In the genomic region with DNA sequence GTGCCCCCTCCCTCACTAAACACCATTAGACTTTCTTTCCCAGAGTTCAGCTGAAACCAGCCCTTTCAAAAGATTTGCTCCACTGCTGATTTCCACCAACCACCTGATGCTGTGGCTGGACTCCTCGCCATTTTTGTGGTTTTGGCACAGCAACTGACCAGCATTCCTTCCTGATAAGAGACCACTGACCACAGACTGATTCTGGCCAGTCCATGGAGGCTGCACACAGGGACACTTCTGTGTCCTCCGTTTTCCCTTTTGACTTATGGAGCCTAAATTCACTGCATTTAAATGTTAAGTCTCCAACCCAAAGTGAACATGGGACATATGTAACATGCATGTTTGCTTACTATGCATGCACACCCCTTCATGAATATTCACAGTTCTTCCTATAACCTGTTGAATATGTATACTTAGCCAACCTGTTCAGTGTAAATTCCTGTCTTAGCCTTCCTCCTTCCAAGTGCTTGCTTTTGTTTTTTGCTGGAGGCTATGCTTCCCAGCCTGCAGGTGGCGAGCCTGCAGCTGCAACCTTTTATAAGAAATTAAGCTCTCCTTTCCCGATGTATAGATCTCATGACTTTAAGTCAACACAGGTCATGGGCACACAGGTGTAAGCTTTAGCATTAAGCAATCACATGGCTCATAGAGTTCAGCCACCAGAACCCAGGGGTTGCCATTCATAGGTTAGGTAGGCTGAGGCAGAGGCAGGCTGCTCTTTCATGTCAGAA, we compare ENCODE assay signal across 11 cellular contexts.
DNase-seq lines count a peak whose midpoint lies in the region; ATAC-seq, FAIRE-seq and TF ChIP-seq lines count a peak whose summit lies in the region.
"Had no signal": no experiment of that assay in that cellular context is flagged by ENCODE, and none has a peak within 500 bp of the region (broad histone marks: within the 10 kb centered on the region; RNA-seq: fewer than 3 reads in every experiment).

No MANE protein-coding gene starts in this region.

- peak in 1 of 2 experiments; percentile 30; a peak in 2 of 5 replicates for TF ChIP-seq RAD21 in A549 (conservative IDR thresholded peaks at IDR 0.05 in 1 of 2, IDR thresholded peaks at IDR 0.05 in 1 of 2)

- TF ChIP-seq POLR2A in A549 (IDR thresholded peaks at IDR 0.05; ENCODE audit: low read length) (no peak), adrenal gland (IDR thresholded peaks at IDR 0.05) (no peak)

- no peak overlapping the region for H2AFZ ChIP-seq in PC-3 (ENCODE audit: low read length)

- H3K4me1 ChIP-seq in A549 = peaks cover 6% of the 10 kb centered on the region; the same call in 1 of the 3 replicates
- peaks cover 9% of the 10 kb centered on the region; the same call in 1 of the 2 replicates for H3K4me1 ChIP-seq in PC-3 (ENCODE audit: insufficient read depth, low read length)
- H3K4me1 ChIP-seq in adrenal gland (replicated peaks in 1 of 2) = no peaks in the 10 kb centered on the region
- no peaks in the 10 kb centered on the region for H3K4me1 ChIP-seq in CD4-positive, alpha-beta memory T cell (ENCODE audit: insufficient read depth, low read length)

- peaks cover 0 to 4% (median 0%) of the 10 kb centered on the region in 8 donors for H3K9me3 Mint-ChIP-seq in CD4-positive, alpha-beta memory T cell

- no peak for TF ChIP-seq EP300 in A549 (IDR thresholded peaks at IDR 0.05)

- no TSS peak for BruUV-seq in PC-3 (replicated peaks; lab: Mats Ljungman, UMichigan)

- H3K27ac ChIP-seq in A549 (no peak overlapping the region), PC-3 (ENCODE audit: low read length) (no peak overlapping the region), adrenal gland (no peak overlapping the region)
- H3K27ac ChIP-seq in CD4-positive, alpha-beta memory T cell (ENCODE audit: low read depth, low read length) = no peak overlapping the region

- H3K27me3 ChIP-seq in PC-3 (ENCODE audit: low read length) (no peaks in the 10 kb centered on the region), adrenal gland (peaks cover 1% of the 10 kb centered on the region)
- H3K27me3 ChIP-seq in CD4-positive, alpha-beta memory T cell (ENCODE audit: insufficient read depth, low read length) = no peaks in the 10 kb centered on the region

- H3K36me3 ChIP-seq in PC-3 (ENCODE audit: low read depth, low read length) = no peaks in the 10 kb centered on the region
- no peaks in the 10 kb centered on the region for H3K36me3 ChIP-seq in adrenal gland (replicated peaks in 1 of 2)
- no peaks in the 10 kb centered on the region for H3K36me3 ChIP-seq in CD4-positive, alpha-beta memory T cell (ENCODE audit: insufficient read depth, low read length)

- no peak overlapping the region for H3K4me3 Mint-ChIP-seq in CD4-positive, alpha-beta memory T cell

- H3F3A ChIP-seq in PC-3 (ENCODE audit: low read length, unreplicated experiment) = no peaks in the 10 kb centered on the region

- CTCF ChIA-PET in A549 (lab: Yijun Ruan, JAX) = interaction anchor here (0.6 to 4.2 kb wide), 6 partner anchors 10 to 1312 kb away, joined by 3 to 23 read pairs (median 5); no protein-coding TSS in a partner anchor
- CTCF ChIA-PET in PC-3 (lab: Charles Lee) = interaction anchor here (1.0 kb wide), 1 partner anchor 37 kb away, joined by 7 read pairs; no protein-coding TSS in a partner anchor
- CTCF ChIA-PET in CD4-positive, alpha-beta memory T cell (lab: Charles Lee; ENCODE audit: partially characterized antibody) = interaction anchor here (1.4 kb wide), 1 partner anchor 15 kb away, joined by 5 read pairs; no protein-coding TSS in a partner anchor

- 26% methylated on average over 4 of the region's 4 CpGs for WGBS in A549 (ENCODE audit: missing lambda C conversion rate)
- 57 to 66% (median 60%) methylated on average over 4 of the region's 4 CpGs for WGBS in adrenal gland, 4 donors

- ATAC-seq in A549 (no peak), PC-3 (0 out of 2 replicates have a peak, but pooled peaks have one; percentile 35), HG02840 (IDR thresholded peaks at IDR 0.05; ENCODE audit: low FRiP score, unreplicated experiment) (no peak), GM18861 (IDR thresholded peaks at IDR 0.05; ENCODE audit: unreplicated experiment) (no peak)
- ATAC-seq: right cardiac atrium had no signal

- TF ChIP-seq CTCF in A549 (IDR thresholded peaks at IDR 0.05) = 0 out of 3 replicates have a peak, but pooled peaks have one; percentile 13
- peak; percentile 13 for TF ChIP-seq CTCF in GM12873 (IDR thresholded peaks at IDR 0.05; ENCODE audit: insufficient read depth, low read depth, low read length, missing control alignments)
- TF ChIP-seq CTCF in PC-3 (conservative IDR thresholded peaks at IDR 0.05; ENCODE audit: low read depth, low read length) = peak; percentile 58
- peak; percentile 44 for TF ChIP-seq CTCF in fibroblast of pulmonary artery (IDR thresholded peaks at IDR 0.05; ENCODE audit: low read length, missing control alignments)
- no peak for TF ChIP-seq CTCF in adrenal gland (IDR thresholded peaks at IDR 0.05)

- no peaks in the 10 kb centered on the region for H3K9me2 ChIP-seq in PC-3 (replicated peaks; ENCODE audit: low read length)

- H4K20me1 ChIP-seq in PC-3 (ENCODE audit: low read length) = no peaks in the 10 kb centered on the region

- H3K4me3 ChIP-seq in A549 = no peak overlapping the region
- H3K4me3 ChIP-seq in PC-3 (ENCODE audit: low read length) = no peak overlapping the region
- no peak overlapping the region for H3K4me3 ChIP-seq in fibroblast of pulmonary artery (replicated peaks; ENCODE audit: low read depth, low read length)
- H3K4me3 ChIP-seq in adrenal gland = no peak overlapping the region
- no peak overlapping the region for H3K4me3 ChIP-seq in CD4-positive, alpha-beta memory T cell (ENCODE audit: low read length in 2 of 2)

- no peaks in the 10 kb centered on the region for H3K36me3 Mint-ChIP-seq in CD4-positive, alpha-beta memory T cell

- no peaks in the 10 kb centered on the region for H3K79me2 ChIP-seq in PC-3 (ENCODE audit: low read length)

- H3K27ac Mint-ChIP-seq in CD4-positive, alpha-beta memory T cell = no peak overlapping the region

- no peak for FAIRE-seq in A549 (lab: Jason Lieb, UNC)

- intact Hi-C loops in PC-3 (cut with micrococcal nuclease) = loop anchor here (1.0 kb wide), 1 partner anchor 37 kb away; no protein-coding TSS in a partner anchor
- intact Hi-C loops in adrenal gland (cut with DNase I) = no loop called here
- intact Hi-C loops in CD4-positive, alpha-beta memory T cell (cut with micrococcal nuclease) = no loop called here

- POLR2A ChIA-PET in A549 (lab: Yijun Ruan, JAX) (no interaction called here), PC-3 (lab: Charles Lee; ENCODE audit: unreplicated experiment) (no interaction called here)
- POLR2A ChIA-PET in CD4-positive, alpha-beta memory T cell (lab: Charles Lee; ENCODE audit: partially characterized antibody) = no interaction called here

- H3K4me1 Mint-ChIP-seq in CD4-positive, alpha-beta memory T cell = no peaks in the 10 kb centered on the region

- H3K4me2 ChIP-seq in A549 (no peak overlapping the region), PC-3 (ENCODE audit: low read length) (no peak overlapping the region)

- H3K9ac ChIP-seq in PC-3 (ENCODE audit: low read length) = no peak overlapping the region

- H3K27me3 Mint-ChIP-seq in CD4-positive, alpha-beta memory T cell = peaks cover 15 to 22% of the 10 kb centered on the region in 2 donors

- DNase-seq in A549 (ENCODE audit: low read depth in 1 of 2, low spot score in 1 of 2) = no peak
- DNase-seq in PC-3 = peak; percentile 43
- peak; percentile 70 for DNase-seq in fibroblast of pulmonary artery (ENCODE audit: low read depth)
- no peak for DNase-seq in adrenal gland
- DNase-seq in CD4-positive, alpha-beta memory T cell = no peak
- DNase-seq: cerebellar nuclear complex, NCI-H774 had no signal

- H3K9me3 ChIP-seq in A549 (no peaks in the 10 kb centered on the region), PC-3 (ENCODE audit: low read length) (no peaks in the 10 kb centered on the region), adrenal gland (replicated peaks in 1 of 3) (no peaks in the 10 kb centered on the region)
- no peaks in the 10 kb centered on the region for H3K9me3 ChIP-seq in CD4-positive, alpha-beta memory T cell (ENCODE audit: control insufficient read depth in 1 of 2, low read length in 2 of 2)

TF ChIP-seq in A549, 52 proteins besides CTCF, POLR2A, EP300 and RAD21 (continues in another document):
- no peak for TF ChIP-seq MAZ (IDR thresholded peaks at IDR 0.05; ENCODE audit: borderline replicate concordance, low read depth, low read length)
- no peak for TF ChIP-seq ESRRA (IDR thresholded peaks at IDR 0.05; ENCODE audit: borderline replicate concordance, low read length)
- no peak for TF ChIP-seq CHD2 (IDR thresholded peaks at IDR 0.05; ENCODE audit: low read length, partially characterized antibody)
- no peak for TF ChIP-seq RNF2 (IDR thresholded peaks at IDR 0.05; ENCODE audit: borderline replicate concordance, low read depth)
- TF ChIP-seq SREBF2 (IDR thresholded peaks at IDR 0.05) = no peak
- no peak for TF ChIP-seq MYC (IDR thresholded peaks at IDR 0.05; ENCODE audit: borderline replicate concordance, low read length)
- TF ChIP-seq EHF (CRISPR knock-in tag; IDR thresholded peaks at IDR 0.05) = no peak
- no peak for TF ChIP-seq GATA3 (IDR thresholded peaks at IDR 0.05; ENCODE audit: borderline replicate concordance)
- TF ChIP-seq CBX8 (IDR thresholded peaks at IDR 0.05) = no peak
- TF ChIP-seq ATOH8 (CRISPR knock-in tag; IDR thresholded peaks at IDR 0.05; ENCODE audit: low read depth) = no peak

Comparison
In these comparisons a context has a peak if more than half of its experiments do, and no peak if none do; other contexts are left out.
1. DNase-seq: peak in PC-3 (single experiment) and fibroblast of pulmonary artery (single experiment); none in A549 (0 of 2), adrenal gland (0 of 7) and CD4-positive, alpha-beta memory T cell (0 of 5).
2. CTCF ChIP-seq: peak in A549 (single experiment), GM12873 (single experiment), PC-3 (single experiment) and fibroblast of pulmonary artery (single experiment); none in adrenal gland (0 of 6).